Comparison of ENCODE assay signal across 3 cellular contexts in genomic region chr16:30860729-30861128, GRCh38. TPM values are rescaled to one million over a fixed set of nuclear protein-coding genes. Genes with fewer than 3 reads are reported as not detected.
"Had no signal": no experiment of that assay in that cellular context is flagged by ENCODE, and none has a peak within 500 bp of the region (broad histone marks: within the 10 kb centered on the region; RNA-seq: fewer than 3 reads in every experiment).

No MANE protein-coding gene starts in this region.

RNA-seq across cellular contexts. Expression of gene CTF1, which starts 35.7 kb away (rescaled TPM):
- total RNA-seq: occipital lobe had no signal
- polyA plus RNA-seq: naive thymus-derived CD4-positive, alpha-beta T cell; neural cell had no signal
